In the genomic region with DNA sequence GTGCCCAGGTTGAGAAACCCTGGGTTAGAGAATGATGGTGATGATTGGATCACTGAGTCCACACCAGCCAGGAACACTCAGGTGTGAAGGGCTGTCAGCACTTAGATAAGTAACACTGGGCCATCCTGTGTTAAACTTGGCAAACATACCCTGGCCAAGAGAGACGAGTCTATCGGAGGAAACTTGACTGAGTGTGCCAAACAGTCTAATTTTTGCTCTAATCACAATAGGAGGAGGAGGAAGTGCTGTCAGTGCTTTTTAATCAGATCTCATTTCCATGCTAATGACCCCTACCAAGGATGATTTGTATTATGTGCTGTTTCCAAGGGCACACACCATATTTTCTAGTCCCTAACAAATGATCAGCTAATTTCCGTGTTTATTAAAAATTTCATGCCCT, we compare ENCODE assay signal across 19 cellular contexts.
A peak's percentile ranks its signal among the peaks of the same experiment; 100 is the strongest.
DNase-seq lines count a peak whose midpoint lies in the region; ATAC-seq and TF ChIP-seq lines count a peak whose summit lies in the region.
"Had no signal": no experiment of that assay in that cellular context is flagged by ENCODE, and none has a peak within 500 bp of the region (broad histone marks: within the 10 kb centered on the region; RNA-seq: fewer than 3 reads in every experiment).

No MANE protein-coding gene starts in this region.

- intact Hi-C loops in A673 (cut with micrococcal nuclease; ENCODE audit: unreplicated experiment): no loop called here
- intact Hi-C loops in right cardiac atrium (cut with DNase I): loop anchor here in 1 of 4 donors (10.0 kb wide), 1 partner anchor 551 kb away; no protein-coding TSS in a partner anchor

- TF ChIP-seq CTCF in A673 (conservative IDR thresholded peaks at IDR 0.05; ENCODE audit: low read depth, low read length): no peak
- TF ChIP-seq CTCF in C4-2B (conservative IDR thresholded peaks at IDR 0.05): no peak
- no peak for TF ChIP-seq CTCF in VCaP (conservative IDR thresholded peaks at IDR 0.05)

- DNase-seq in A673 (ENCODE audit: low spot score) (peak; percentile 77), right cardiac atrium (no peak), H4 (ENCODE audit: low spot score) (no peak)
- no peak for DNase-seq in stimulated activated naive CD8-positive, alpha-beta T cell treated with anti-CD3 and anti-CD28 coated beads, Interleukin-15, amount 100 ng/mL, for 72 hours
- DNase-seq: AML-193; EL; KBM-7; MV-4-11; NCI-H187; NCI-H446 treated with DMSO at 0.1 percent for 48 hours; NCI-H69; NK-92 treated with Interleukin-12 subunit alpha and Interleukin-12 subunit beta, amount 100 ng/mL, for 24 hours; SHP77; SK-N-SH had no signal

- BruUV-seq in A673 (replicated peaks; lab: Mats Ljungman, UMichigan): no TSS peak

- H3K27me3 ChIP-seq in A673 (replicated peaks; ENCODE audit: insufficient read depth, low read depth, low read length, poor library complexity) (no peaks in the 10 kb centered on the region), right cardiac atrium (ENCODE audit: control insufficient read depth, insufficient read depth) (no peaks in the 10 kb centered on the region)

- H3K27ac Mint-ChIP-seq in stimulated activated naive CD8-positive, alpha-beta T cell treated with anti-CD3 and anti-CD28 coated beads, Interleukin-15, amount 100 ng/mL, for 72 hours: no peak overlapping the region
- H3K27ac Mint-ChIP-seq: CD14-positive monocyte had no signal

- H3K4me3 Mint-ChIP-seq in stimulated activated naive CD8-positive, alpha-beta T cell treated with anti-CD3 and anti-CD28 coated beads, Interleukin-15, amount 100 ng/mL, for 72 hours: no peak overlapping the region
- H3K4me3 Mint-ChIP-seq: CD14-positive monocyte had no signal

- no peaks in the 10 kb centered on the region for H3K9me3 Mint-ChIP-seq in stimulated activated naive CD8-positive, alpha-beta T cell treated with anti-CD3 and anti-CD28 coated beads, Interleukin-15, amount 100 ng/mL, for 72 hours
- H3K9me3 Mint-ChIP-seq: CD14-positive monocyte had no signal

- no peak overlapping the region for H3K4me3 ChIP-seq in A673 (ENCODE audit: low read depth, low read length, poor library complexity, severe bottlenecking)
- no peak overlapping the region for H3K4me3 ChIP-seq in right cardiac atrium (ENCODE audit: low read length)
- H3K4me3 ChIP-seq: GM12878 had no signal

- peaks cover 18% of the 10 kb centered on the region for H3K27me3 Mint-ChIP-seq in stimulated activated naive CD8-positive, alpha-beta T cell treated with anti-CD3 and anti-CD28 coated beads, Interleukin-15, amount 100 ng/mL, for 72 hours

- WGBS in right cardiac atrium: 26% methylated on average over 3 of the region's 3 CpGs

- POLR2A ChIA-PET in A673 (lab: Charles Lee; ENCODE audit: low non-redundant PET): no interaction called here

- ATAC-seq in right cardiac atrium (peak; percentile 80 to 83), GM18498 (IDR thresholded peaks at IDR 0.05; ENCODE audit: unreplicated experiment) (no peak)
- no peak for ATAC-seq in stimulated activated naive CD8-positive, alpha-beta T cell treated with anti-CD3 and anti-CD28 coated beads, Interleukin-15, amount 100 ng/mL, for 72 hours
- ATAC-seq: GM12878 had no signal

- no peaks in the 10 kb centered on the region for H3K36me3 ChIP-seq in A673 (ENCODE audit: insufficient read depth, low read length, poor library complexity, severe bottlenecking)

- H3K9me3 ChIP-seq in A673 (ENCODE audit: low read depth, low read length, poor library complexity, severe bottlenecking): no peaks in the 10 kb centered on the region
- H3K9me3 ChIP-seq in right cardiac atrium (ENCODE audit: control insufficient read depth, low read length): no peaks in the 10 kb centered on the region
- H3K9me3 ChIP-seq: SK-N-SH had no signal

- H3K4me1 ChIP-seq in A673 (ENCODE audit: insufficient read depth, low read length, poor library complexity, severe bottlenecking) (peaks cover 10% of the 10 kb centered on the region), right cardiac atrium (ENCODE audit: control insufficient read depth, insufficient read depth, low read length) (no peaks in the 10 kb centered on the region)

- CTCF ChIA-PET in A673 (lab: Charles Lee): no interaction called here

- H3K27ac ChIP-seq in A673 (ENCODE audit: low read depth, low read length, poor library complexity, severe bottlenecking): no peak overlapping the region
- peak overlapping the region; percentile 26; the same call in 1 of the 2 replicates for H3K27ac ChIP-seq in C4-2B
- H3K27ac ChIP-seq in VCaP: peak overlapping the region; percentile 34; the same call in 1 of the 2 replicates
- H3K27ac ChIP-seq in right cardiac atrium (ENCODE audit: low read length): no peak overlapping the region

- no peaks in the 10 kb centered on the region for H3K4me1 Mint-ChIP-seq in stimulated activated naive CD8-positive, alpha-beta T cell treated with anti-CD3 and anti-CD28 coated beads, Interleukin-15, amount 100 ng/mL, for 72 hours

Comparison
In these comparisons a context has a peak if more than half of its experiments do, and no peak if none do; other contexts are left out.
1. H3K27ac ChIP-seq: peak in C4-2B (single experiment) and VCaP (single experiment); none in A673 (single experiment) and right cardiac atrium (single experiment).
2. ATAC-seq: peak in right cardiac atrium (2 of 2); none in stimulated activated naive CD8-positive, alpha-beta T cell treated with anti-CD3 and anti-CD28 coated beads, Interleukin-15, amount 100 ng/mL, for 72 hours (single experiment) and GM18498 (single experiment).